In genomic region chr1:4605158-4605557, GRCh38 we compare ENCODE assay signal across 24 cellular contexts. TPM values are rescaled to one million over a fixed set of nuclear protein-coding genes. Genes with fewer than 3 reads are reported as not detected.
DNase-seq lines count a peak whose midpoint lies in the region; ATAC-seq and TF ChIP-seq lines count a peak whose summit lies in the region.
"Had no signal": no experiment of that assay in that cellular context is flagged by ENCODE, and none has a peak within 500 bp of the region (broad histone marks: within the 10 kb centered on the region; RNA-seq: fewer than 3 reads in every experiment).

No MANE protein-coding gene starts in this region.

- H3K27ac ChIP-seq in parathyroid adenoma: no peak overlapping the region
- H3K27ac ChIP-seq in upper lobe of right lung: no peak overlapping the region
- H3K27ac ChIP-seq: 22Rv1, C4-2B had no signal

- H3K27ac Mint-ChIP-seq in CD14-positive monocyte: no peak overlapping the region
- H3K27ac Mint-ChIP-seq: GM23338 had no signal

- H2AFZ ChIP-seq in parathyroid adenoma: no peak overlapping the region
- H2AFZ ChIP-seq: GM23338 had no signal

- no peaks in the 10 kb centered on the region for H3K9me3 ChIP-seq in parathyroid adenoma (ENCODE audit: control insufficient read depth, low read length)
- no peaks in the 10 kb centered on the region for H3K9me3 ChIP-seq in upper lobe of right lung

- H3K79me2 ChIP-seq in parathyroid adenoma: no peaks in the 10 kb centered on the region

- H3K4me3 Mint-ChIP-seq in CD14-positive monocyte: no peak overlapping the region
- H3K4me3 Mint-ChIP-seq: GM23338 had no signal

- H3K36me3 Mint-ChIP-seq in CD14-positive monocyte: no peaks in the 10 kb centered on the region

- intact Hi-C loops in upper lobe of right lung (cut with DNase I) (no loop called here), CD14-positive monocyte (cut with micrococcal nuclease) (no loop called here)

- H3K4me3 ChIP-seq in epithelial cell of proximal tubule (ENCODE audit: low read depth, low read length) (no peak overlapping the region), parathyroid adenoma (ENCODE audit: low read depth, low read length) (no peak overlapping the region), upper lobe of right lung (no peak overlapping the region)
- H3K4me3 ChIP-seq: GM23338 had no signal

- ATAC-seq in upper lobe of right lung (peak; percentile 10), HG02852 (IDR thresholded peaks at IDR 0.05; ENCODE audit: unreplicated experiment) (no peak)
- ATAC-seq: GM23338, HepG2, PC-3 had no signal

- H3K4me1 ChIP-seq in parathyroid adenoma: peaks cover 5% of the 10 kb centered on the region
- H3K4me1 ChIP-seq in upper lobe of right lung: no peaks in the 10 kb centered on the region

- H3K9me3 Mint-ChIP-seq in CD14-positive monocyte: peaks cover 8 to 17% (median 14%) of the 10 kb centered on the region in 7 donors

- no peaks in the 10 kb centered on the region for H3K36me3 ChIP-seq in parathyroid adenoma (ENCODE audit: control insufficient read depth, insufficient read depth, low read length)
- H3K36me3 ChIP-seq in upper lobe of right lung: no peaks in the 10 kb centered on the region

- peak overlapping the region; percentile 26 for H3K4me2 ChIP-seq in parathyroid adenoma (ENCODE audit: low read length)
- H3K4me2 ChIP-seq: GM23338 had no signal

- DNase-seq in NCI-H1105 treated with DMSO at 0.1 percent for 48 hours (lab: John Stamatoyannopoulos, UW) (peak; percentile 11), NCI-H1105 (lab: John Stamatoyannopoulos, UW) (no peak), epithelial cell of proximal tubule (ENCODE audit: low read depth) (peak; percentile 70), upper lobe of right lung (peak; percentile 10), T-helper 2 cell (no peak), CD14-positive monocyte (ENCODE audit: low spot score) (no peak)
- DNase-seq: AML-193, GDM1, HCEC 1CT, KG1, MV-4-11, NCI-H1417 treated with DMSO at 0.1 percent for 48 hours, NCI-H187 treated with DMSO at 0.1 percent for 48 hours, NCI-H345, NCI-H524 treated with DMSO at 0.1 percent for 48 hours, PC-3, RPMI8226, SIG-M5 had no signal

- H3K4me1 Mint-ChIP-seq in CD14-positive monocyte: no peaks in the 10 kb centered on the region

- H3K9ac ChIP-seq in parathyroid adenoma: no peak overlapping the region

- TF ChIP-seq CTCF in epithelial cell of proximal tubule (conservative IDR thresholded peaks at IDR 0.05; ENCODE audit: low read depth, low read length) (no peak), parathyroid adenoma (IDR thresholded peaks at IDR 0.05) (no peak), upper lobe of right lung (IDR thresholded peaks at IDR 0.05) (no peak), CD14-positive monocyte (IDR thresholded peaks at IDR 0.05) (no peak)

- H3K27me3 Mint-ChIP-seq in CD14-positive monocyte (ENCODE audit: low read depth in 3 of 3): peaks cover 2 to 4% (median 3%) of the 10 kb centered on the region in 3 donors

- H3K27me3 ChIP-seq in parathyroid adenoma (ENCODE audit: control insufficient read depth, insufficient read depth, low read length) (no peaks in the 10 kb centered on the region), upper lobe of right lung (peaks cover 35% of the 10 kb centered on the region)

RNA-seq across cellular contexts. Expression of gene AJAP1, which starts 49.3 kb away (rescaled TPM):
- total RNA-seq in epithelial cell of proximal tubule (0.17 and 2.4 TPM in 2 replicates), upper lobe of right lung (0.52 TPM)
- polyA plus RNA-seq in CD14-positive monocyte: not detected
- total RNA-seq: GM23338, HepG2, PC-3 had no signal
- polyA plus RNA-seq: GM23338, HepG2 had no signal

Comparison
In these comparisons a context has a peak if more than half of its experiments do, and no peak if none do; other contexts are left out.
1. DNase-seq: peak in NCI-H1105 treated with DMSO at 0.1 percent for 48 hours (single experiment), epithelial cell of proximal tubule (single experiment) and upper lobe of right lung (single experiment); none in NCI-H1105 (single experiment), T-helper 2 cell (0 of 5) and CD14-positive monocyte (single experiment).